ENCODE assay signal across 17 cellular contexts in the genomic region with DNA sequence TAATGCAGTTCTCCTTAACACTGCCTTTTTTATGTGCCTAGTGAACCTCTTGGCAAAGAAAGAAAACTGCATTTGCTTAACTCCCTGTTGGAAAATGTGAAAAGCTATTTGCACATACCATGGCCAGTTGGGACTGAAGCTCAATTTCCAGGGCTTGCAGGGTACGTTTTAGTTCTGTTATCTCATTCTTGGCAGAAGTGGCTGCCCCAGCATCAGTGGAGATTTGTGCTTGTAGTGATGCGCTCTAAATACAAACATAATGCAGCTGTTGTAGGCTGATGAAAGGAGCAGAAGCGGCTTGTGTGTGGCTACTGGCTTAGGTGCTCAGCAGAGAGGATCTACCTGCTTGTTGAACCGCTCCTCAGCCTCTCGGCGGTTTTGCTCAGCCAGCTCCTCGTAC. TPM values are rescaled to one million over a fixed set of nuclear protein-coding genes. Genes with fewer than 3 reads are reported as not detected.
DNase-seq lines count a peak whose midpoint lies in the region; TF ChIP-seq lines count a peak whose summit lies in the region.
"Had no signal": no experiment of that assay in that cellular context is flagged by ENCODE, and none has a peak within 500 bp of the region (broad histone marks: within the 10 kb centered on the region; RNA-seq: fewer than 3 reads in every experiment).

No MANE protein-coding gene starts in this region.

- H3K36me3 ChIP-seq in ACC112 (ENCODE audit: insufficient read depth, low read length) (no peaks in the 10 kb centered on the region), adipocyte (ENCODE audit: control insufficient read depth, insufficient read depth, low read length, severe bottlenecking) (no peaks in the 10 kb centered on the region)
- H3K36me3 ChIP-seq: BLaER1 treated with 17β-estradiol and CSF1 and Interleukin-3, amounts not matched to agents 10 nM and 100 nM had no signal

- H3K27me3 ChIP-seq in ACC112 (ENCODE audit: insufficient read depth, low read length): peaks cover 28% of the 10 kb centered on the region; the same call in 1 of the 2 replicates
- H3K27me3 ChIP-seq in adipocyte (replicated peaks; ENCODE audit: control insufficient read depth, insufficient read depth, low read length): no peaks in the 10 kb centered on the region
- H3K27me3 ChIP-seq: BLaER1 treated with 17β-estradiol and CSF1 and Interleukin-3, amounts not matched to agents 10 nM and 100 nM had no signal

- H3K27ac ChIP-seq in ACC112 (ENCODE audit: low read depth, low read length): no peak overlapping the region
- H3K27ac ChIP-seq: 22Rv1; BLaER1 treated with 17β-estradiol and CSF1 and Interleukin-3, amounts not matched to agents 10 nM and 100 nM had no signal

- H3K4me1 ChIP-seq in ACC112 (ENCODE audit: control insufficient read depth, insufficient read depth, low read length, unreplicated experiment) (peaks cover 4% of the 10 kb centered on the region), adipocyte (ENCODE audit: control insufficient read depth, insufficient read depth, low read length) (peaks cover 23% of the 10 kb centered on the region)

- TF ChIP-seq CTCF in nephron (IDR thresholded peaks at IDR 0.05; ENCODE audit: unreplicated experiment in 3 of 3): no peak

- peak overlapping the region; percentile 49 to 73 (median 61) for H3K27ac Mint-ChIP-seq in nephron
- H3K27ac Mint-ChIP-seq in activated CD4-positive, alpha-beta memory T cell treated with anti-CD3 and anti-CD28 coated beads for 36 hours: no peak overlapping the region
- H3K27ac Mint-ChIP-seq: H9 had no signal

- H3K27me3 Mint-ChIP-seq in nephron (ENCODE audit: low read depth): peaks cover 12% of the 10 kb centered on the region
- H3K27me3 Mint-ChIP-seq in activated CD4-positive, alpha-beta memory T cell treated with anti-CD3 and anti-CD28 coated beads for 36 hours: peaks cover 21% of the 10 kb centered on the region

- H3K9me3 ChIP-seq in adipocyte (ENCODE audit: control insufficient read depth, low read length): no peaks in the 10 kb centered on the region
- H3K9me3 ChIP-seq: BLaER1 treated with 17β-estradiol and CSF1 and Interleukin-3, amounts not matched to agents 10 nM and 100 nM had no signal

- DNase-seq in DMS53 (lab: John Stamatoyannopoulos, UW): peak; percentile 37
- DNase-seq in DMS53 treated with DMSO at 0.1 percent for 48 hours (lab: John Stamatoyannopoulos, UW; ENCODE audit: unreplicated experiment): no peak
- no peak for DNase-seq in adipocyte (ENCODE audit: low read depth)
- DNase-seq in activated CD4-positive, alpha-beta memory T cell treated with anti-CD3 and anti-CD28 coated beads for 36 hours: no peak
- no peak for DNase-seq in kidney tubule cell (ENCODE audit: low spot score)
- no peak for DNase-seq in AG08395 (ENCODE audit: low spot score)
- DNase-seq: H9; IMR-90; Kasumi-1; NCI-H187 treated with DMSO at 0.1 percent for 48 hours; NCI-H524 treated with DMSO at 0.1 percent for 48 hours; NK-92 treated with Interleukin-12 subunit alpha and Interleukin-12 subunit beta, amount 100 ng/mL, for 24 hours; PC-3 had no signal

- peak overlapping the region; percentile 30 for H2AFZ ChIP-seq in ACC112 (ENCODE audit: low read length, unreplicated experiment)

- H3K36me3 Mint-ChIP-seq in nephron (ENCODE audit: low read depth): no peaks in the 10 kb centered on the region
- H3K36me3 Mint-ChIP-seq in activated CD4-positive, alpha-beta memory T cell treated with anti-CD3 and anti-CD28 coated beads for 36 hours: no peaks in the 10 kb centered on the region

- H3K4me3 Mint-ChIP-seq in nephron: no peak overlapping the region
- H3K4me3 Mint-ChIP-seq in activated CD4-positive, alpha-beta memory T cell treated with anti-CD3 and anti-CD28 coated beads for 36 hours: no peak overlapping the region
- H3K4me3 Mint-ChIP-seq: H9 had no signal

- peaks cover 31% of the 10 kb centered on the region for H3K4me1 Mint-ChIP-seq in nephron
- H3K4me1 Mint-ChIP-seq in activated CD4-positive, alpha-beta memory T cell treated with anti-CD3 and anti-CD28 coated beads for 36 hours (ENCODE audit: low read depth): no peaks in the 10 kb centered on the region

- H3K4me3 ChIP-seq in ACC112 (ENCODE audit: low read depth, low read length) (peak overlapping the region; percentile 11; the same call in 1 of the 2 replicates), adipocyte (ENCODE audit: low read length) (peak overlapping the region; percentile 28)
- H3K4me3 ChIP-seq: BLaER1 treated with 17β-estradiol and CSF1 and Interleukin-3, amounts not matched to agents 10 nM and 100 nM had no signal

- H3K9ac ChIP-seq in adipocyte (ENCODE audit: low read length): no peak overlapping the region
- H3K9ac ChIP-seq: BLaER1 treated with 17β-estradiol and CSF1 and Interleukin-3, amounts not matched to agents 10 nM and 100 nM had no signal

- POLR2A ChIA-PET in activated CD4-positive, alpha-beta memory T cell treated with anti-CD3 and anti-CD28 coated beads for 36 hours (lab: Charles Lee): no interaction called here

- intact Hi-C loops in activated CD4-positive, alpha-beta memory T cell treated with anti-CD3 and anti-CD28 coated beads for 36 hours (cut with micrococcal nuclease): no loop called here

- no peaks in the 10 kb centered on the region for H3K79me2 ChIP-seq in ACC112 (ENCODE audit: control insufficient read depth, insufficient read depth, low read length, unreplicated experiment)

- CTCF ChIA-PET in activated CD4-positive, alpha-beta memory T cell treated with anti-CD3 and anti-CD28 coated beads for 36 hours (lab: Charles Lee): no interaction called here

- H3K9me3 Mint-ChIP-seq in nephron: no peaks in the 10 kb centered on the region
- no peaks in the 10 kb centered on the region for H3K9me3 Mint-ChIP-seq in activated CD4-positive, alpha-beta memory T cell treated with anti-CD3 and anti-CD28 coated beads for 36 hours
- H3K9me3 Mint-ChIP-seq: H9 had no signal

RNA-seq across cellular contexts. Expression of a gene that starts 3.7 kb away (rescaled TPM):
- total RNA-seq in activated CD4-positive, alpha-beta memory T cell treated with anti-CD3 and anti-CD28 coated beads for 36 hours: not detected
- total RNA-seq: H9, IMR-90, PC-3 had no signal

RNA-seq across cellular contexts. Expression of a gene that starts 34.9 kb away (rescaled TPM):
- not detected for total RNA-seq in activated CD4-positive, alpha-beta memory T cell treated with anti-CD3 and anti-CD28 coated beads for 36 hours
- total RNA-seq: IMR-90, PC-3 had no signal

RNA-seq across cellular contexts. Expression of a gene that starts 52.3 kb away (rescaled TPM):
- 100 to 1,000 TPM; 103 to 104 TPM for total RNA-seq in activated CD4-positive, alpha-beta memory T cell treated with anti-CD3 and anti-CD28 coated beads for 36 hours

RNA-seq across cellular contexts. Expression of a gene that starts 55.3 kb away (rescaled TPM):
- total RNA-seq in activated CD4-positive, alpha-beta memory T cell treated with anti-CD3 and anti-CD28 coated beads for 36 hours: not detected
- total RNA-seq: H9, IMR-90, PC-3 had no signal
